In the genomic region with DNA sequence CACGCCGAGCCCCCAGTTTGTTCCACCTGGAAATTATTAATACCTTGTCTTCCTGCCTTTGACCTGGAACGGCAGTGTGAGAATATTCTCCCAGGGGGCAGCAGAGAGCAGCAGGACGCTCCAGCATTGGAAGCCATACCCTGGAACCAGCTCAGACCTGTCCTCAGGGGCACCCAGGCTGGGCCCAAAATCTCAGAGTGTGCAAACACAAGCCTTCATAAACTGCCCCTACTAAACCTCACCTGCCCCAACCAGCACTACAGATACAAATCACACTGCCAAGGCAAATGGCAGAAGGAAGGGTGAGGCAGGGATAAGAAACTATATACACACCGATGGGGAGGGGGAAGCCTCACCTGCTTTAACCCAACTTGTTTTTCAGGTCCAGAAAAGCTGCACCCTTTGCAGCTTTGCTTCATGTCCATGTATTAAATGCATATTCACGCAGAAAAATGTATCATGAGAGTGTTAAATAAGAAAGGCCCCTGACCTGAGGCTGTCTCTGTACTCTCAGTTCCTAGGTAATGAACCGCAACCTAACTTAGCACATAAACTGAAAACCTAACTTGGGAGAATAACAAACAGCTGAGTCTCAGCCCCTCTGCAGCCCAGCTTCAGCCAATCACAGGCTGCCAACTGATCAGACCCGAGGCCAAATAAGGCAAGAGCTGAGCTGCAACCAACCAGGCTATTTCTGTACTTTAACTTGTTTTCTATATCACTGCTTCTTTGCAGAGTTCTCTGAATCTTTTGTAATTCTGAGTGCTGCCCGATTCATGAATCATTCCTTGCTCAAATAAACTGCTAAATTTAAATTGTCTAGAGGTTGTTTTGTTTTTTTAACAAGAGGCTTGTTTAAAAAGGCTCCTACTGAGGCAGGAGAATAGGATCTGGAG, we compare ENCODE assay signal across 8 cellular contexts.
A peak's percentile ranks its signal among the peaks of the same experiment; 100 is the strongest.
DNase-seq lines count a peak whose midpoint lies in the region; ATAC-seq and TF ChIP-seq lines count a peak whose summit lies in the region.

No MANE protein-coding gene starts in this region.

- no peak overlapping the region for H3K4me2 ChIP-seq in fibroblast of lung (ENCODE audit: extremely low read depth, insufficient read depth, low read length)

- peaks cover 6% of the 10 kb centered on the region for H3K27me3 Mint-ChIP-seq in osteocyte (ENCODE audit: unreplicated experiment)

- H3K79me2 ChIP-seq in fibroblast of lung (ENCODE audit: control insufficient read depth, insufficient read depth, low read length), result no peaks in the 10 kb centered on the region

- H3K9me3 ChIP-seq in fibroblast of lung (ENCODE audit: control insufficient read depth, insufficient read depth, low read depth, low read length) (no peaks in the 10 kb centered on the region), upper lobe of left lung (no peaks in the 10 kb centered on the region)

- TF ChIP-seq POLR2A in upper lobe of left lung (IDR thresholded peaks at IDR 0.05), result no peak

- H3K4me1 ChIP-seq in fibroblast of lung (ENCODE audit: control insufficient read depth, extremely low read depth, insufficient read depth, low read length) (no peaks in the 10 kb centered on the region), upper lobe of left lung (peaks cover 4 to 14% (median 8%) of the 10 kb centered on the region in 4 donors)

- H3K36me3 ChIP-seq in fibroblast of lung (ENCODE audit: control insufficient read depth, insufficient read depth, low read length) (no peaks in the 10 kb centered on the region), upper lobe of left lung (no peaks in the 10 kb centered on the region)

- no peak overlapping the region for H3K4me3 ChIP-seq in fibroblast of lung (replicated peaks in 1 of 4; ENCODE audit: control extremely low read depth in 1 of 4, insufficient read depth in 1 of 4, low read depth in 3 of 4, low read length in 4 of 4)
- no peak overlapping the region for H3K4me3 ChIP-seq in upper lobe of left lung

- no peaks in the 10 kb centered on the region for H3K36me3 Mint-ChIP-seq in osteocyte (ENCODE audit: unreplicated experiment)

- peak; percentile 74 for ATAC-seq in GM19468 (IDR thresholded peaks at IDR 0.05; ENCODE audit: extremely low read depth, unreplicated experiment)
- peak; percentile 84 for ATAC-seq in HG03571 (IDR thresholded peaks at IDR 0.05; ENCODE audit: unreplicated experiment)
- ATAC-seq in upper lobe of left lung (ENCODE audit: low FRiP score in 2 of 2), result peak; percentile 85 to 88

- DNase-seq in DMS 273 treated with DMSO at 0.1 percent for 48 hours (lab: John Stamatoyannopoulos, UW), result peak; percentile 9
- DNase-seq in NOMO-1 (lab: John Stamatoyannopoulos, UW; ENCODE audit: unreplicated experiment in 2 of 2), result peak; percentile 59 to 64
- peak; percentile 79 for DNase-seq in activated CD8-positive, alpha-beta memory T cell treated with anti-CD3 and anti-CD28 coated beads, Interleukin-2, amount 50 U/mL, for 48 hours
- DNase-seq in fibroblast of lung (ENCODE audit: low read depth in 2 of 2), result peak; percentile 58 to 71
- no peak for DNase-seq in osteocyte (ENCODE audit: extremely low spot score, unreplicated experiment)
- DNase-seq in upper lobe of left lung, result peak in 1 of 2 donors; percentile 66

- TF ChIP-seq CTCF in fibroblast of lung (conservative IDR thresholded peaks at IDR 0.05 in 1 of 2, IDR thresholded peaks at IDR 0.05 in 1 of 2; ENCODE audit: low read depth in 1 of 2, low read length in 2 of 2) (peak; percentile 54 to 74), osteocyte (IDR thresholded peaks at IDR 0.05) (peak; percentile 77), upper lobe of left lung (IDR thresholded peaks at IDR 0.05) (peak; percentile 45 to 80 (median 76))

- H2AFZ ChIP-seq in fibroblast of lung (ENCODE audit: low read length), result no peak overlapping the region

- WGBS in upper lobe of left lung, 2 donors, result 43 to 56% methylated on average over 9 of the region's 9 CpGs

- H3K9me3 Mint-ChIP-seq in osteocyte (ENCODE audit: unreplicated experiment), result no peaks in the 10 kb centered on the region

- H3K27me3 ChIP-seq in fibroblast of lung (ENCODE audit: control insufficient read depth, insufficient read depth, low read length) (no peaks in the 10 kb centered on the region), upper lobe of left lung (no peaks in the 10 kb centered on the region)

- no peak overlapping the region for H3K4me3 Mint-ChIP-seq in osteocyte (ENCODE audit: unreplicated experiment)

- no peak overlapping the region for H3K27ac ChIP-seq in fibroblast of lung (ENCODE audit: insufficient read depth, low read length)
- H3K27ac ChIP-seq in upper lobe of left lung, result peak overlapping the region in 1 of 4 donors; percentile 34

- H3K27ac Mint-ChIP-seq in osteocyte (ENCODE audit: unreplicated experiment), result no peak overlapping the region

- no peaks in the 10 kb centered on the region for H4K20me1 ChIP-seq in fibroblast of lung (ENCODE audit: control insufficient read depth, extremely low read depth, insufficient read depth, low read length)

- H3K9ac ChIP-seq in fibroblast of lung (ENCODE audit: insufficient read depth, low read length), result no peak overlapping the region

- H3K4me1 Mint-ChIP-seq in osteocyte (ENCODE audit: unreplicated experiment), result peaks cover 12% of the 10 kb centered on the region

- TF ChIP-seq EP300 in upper lobe of left lung (IDR thresholded peaks at IDR 0.05), result no peak
